In genomic region chr20:58310291-58310782, GRCh38 we compare ENCODE assay signal across 8 cellular contexts. TPM values are rescaled to one million over a fixed set of nuclear protein-coding genes. Genes with fewer than 3 reads are reported as not detected.
DNase-seq lines count a peak whose midpoint lies in the region; ATAC-seq and TF ChIP-seq lines count a peak whose summit lies in the region.

No MANE protein-coding gene starts in this region.

- peaks cover 4% of the 10 kb centered on the region; the same call in 1 of the 2 replicates for H4K20me1 ChIP-seq in DND-41 (ENCODE audit: insufficient read depth, low read length)

- H3K4me3 ChIP-seq in DND-41 (ENCODE audit: low read depth in 1 of 2, low read length in 2 of 2) (peak overlapping the region; percentile 92 to 96), LNCaP clone FGC (ENCODE audit: low read depth, low read length) (peak overlapping the region; percentile 62), cardiac fibroblast (replicated peaks in 1 of 2; ENCODE audit: low read depth in 2 of 2, low read length in 2 of 2) (peak overlapping the region; percentile 67 to 84), mononuclear cell (ENCODE audit: low read length) (peak overlapping the region; percentile 85)

- H3K4me1 ChIP-seq in DND-41 (ENCODE audit: insufficient read depth, low read length) (peaks cover 36% of the 10 kb centered on the region), mononuclear cell (ENCODE audit: insufficient read depth, low read length) (peaks cover 66% of the 10 kb centered on the region)

- H3K27ac ChIP-seq in DND-41 (ENCODE audit: low read length), result peak overlapping the region; percentile 66

- TF ChIP-seq CTCF in DND-41 (IDR thresholded peaks at IDR 0.05; ENCODE audit: borderline replicate concordance, extremely low read depth, low read length, poor library complexity, severe bottlenecking), result no peak
- no peak for TF ChIP-seq CTCF in LNCaP clone FGC (IDR thresholded peaks at IDR 0.05; ENCODE audit: control insufficient read depth, extremely low read depth, insufficient read depth)
- TF ChIP-seq CTCF in cardiac fibroblast (IDR thresholded peaks at IDR 0.05; ENCODE audit: low read depth, low read length), result no peak

- H2AFZ ChIP-seq in DND-41 (ENCODE audit: low read depth, low read length), result peak overlapping the region; percentile 96

- ATAC-seq in DND-41 (ENCODE audit: insufficient read depth, low read depth) (peak; percentile 2; the same call in 1 of the 3 replicates), GM19351 (IDR thresholded peaks at IDR 0.05; ENCODE audit: unreplicated experiment) (no peak), HG03460 (IDR thresholded peaks at IDR 0.05; ENCODE audit: unreplicated experiment) (no peak), GM21447 (IDR thresholded peaks at IDR 0.05; ENCODE audit: unreplicated experiment) (no peak), HG03457 (IDR thresholded peaks at IDR 0.05; ENCODE audit: unreplicated experiment) (no peak)

- peaks cover 39% of the 10 kb centered on the region for H3K79me2 ChIP-seq in DND-41 (ENCODE audit: insufficient read depth, low read length)

- H3K36me3 ChIP-seq in DND-41 (ENCODE audit: insufficient read depth, low read length), result peaks cover 38% of the 10 kb centered on the region

- DNase-seq in DND-41 (no peak), LNCaP clone FGC (ENCODE audit: low read depth) (no peak), cardiac fibroblast (ENCODE audit: low read depth in 2 of 2) (peak; percentile 14 to 46)

- H3K4me2 ChIP-seq in DND-41 (ENCODE audit: insufficient read depth, low read length), result peak overlapping the region; percentile 90

- H3K27me3 ChIP-seq in DND-41 (ENCODE audit: insufficient read depth, low read length, poor library complexity) (no peaks in the 10 kb centered on the region), mononuclear cell (ENCODE audit: insufficient read depth, low read length) (no peaks in the 10 kb centered on the region)

- peak overlapping the region; percentile 92 for H3K9ac ChIP-seq in DND-41 (ENCODE audit: low read depth, low read length)

- H3K9me3 ChIP-seq in DND-41 (ENCODE audit: insufficient read depth, low read length, severe bottlenecking) (no peaks in the 10 kb centered on the region), mononuclear cell (ENCODE audit: low read depth, low read length) (no peaks in the 10 kb centered on the region)

RNA-seq across cellular contexts. Expression of gene RAB22A, which starts 0.8 kb away (rescaled TPM):
- 11.0 TPM for total RNA-seq in mononuclear cell

Comparison
In these comparisons a context has a peak if more than half of its experiments do, and no peak if none do; other contexts are left out.
1. DNase-seq: peak in cardiac fibroblast (2 of 2); none in DND-41 (single experiment) and LNCaP clone FGC (single experiment).
2. Peak in every context shown above with its lines, with median percentiles within 50 percentile points of each other: H3K4me3 ChIP-seq.